In genomic region chr2:189076572-189076971, GRCh38 we compare ENCODE assay signal across 14 cellular contexts.
A peak's percentile ranks its signal among the peaks of the same experiment; 100 is the strongest.
DNase-seq lines count a peak whose midpoint lies in the region; ATAC-seq, FAIRE-seq and TF ChIP-seq lines count a peak whose summit lies in the region.
"Had no signal": no experiment of that assay in that cellular context is flagged by ENCODE, and none has a peak within 500 bp of the region (broad histone marks: within the 10 kb centered on the region; RNA-seq: fewer than 3 reads in every experiment).

No MANE protein-coding gene starts in this region.

- H3K4me1 ChIP-seq in right cardiac atrium (ENCODE audit: control insufficient read depth, insufficient read depth, low read length) (no peaks in the 10 kb centered on the region), upper lobe of right lung (no peaks in the 10 kb centered on the region)
- H3K4me1 ChIP-seq: pancreas had no signal

- no peaks in the 10 kb centered on the region for H3K9me3 ChIP-seq in right cardiac atrium (ENCODE audit: control insufficient read depth, low read length)
- no peaks in the 10 kb centered on the region for H3K9me3 ChIP-seq in upper lobe of right lung
- H3K9me3 ChIP-seq: pancreas had no signal

- H3K27ac ChIP-seq in brain microvascular endothelial cell (no peak overlapping the region), right cardiac atrium (ENCODE audit: low read length) (no peak overlapping the region), upper lobe of right lung (no peak overlapping the region)
- H3K27ac ChIP-seq: pancreas had no signal

- no peak for FAIRE-seq in urothelium cell line (lab: Jason Lieb, UNC)
- FAIRE-seq: keratinocyte, pancreas had no signal

- WGBS in right cardiac atrium = 54% methylated on average over 3 of the region's 3 CpGs

- DNase-seq in HT1080 (ENCODE audit: low read depth) = peak; percentile 41
- DNase-seq in brain microvascular endothelial cell = peak; percentile 41
- peak in 2 of 3 donors; percentile 23 to 31 for DNase-seq in right cardiac atrium
- DNase-seq in urothelium cell line (ENCODE audit: low spot score) = peak; percentile 9
- no peak for DNase-seq in Kasumi-1 (lab: John Stamatoyannopoulos, UW)
- DNase-seq in upper lobe of right lung = no peak
- no peak for DNase-seq in stimulated activated CD8-positive, alpha-beta memory T cell treated with anti-CD3 and anti-CD28 coated beads, Interleukin-4, amount 100 ng/mL, for 48 hours
- DNase-seq: activated CD4-positive, alpha-beta T cell treated with anti-CD3 and anti-CD28 coated beads, Interleukin-2, amount 10 ng/mL, durations not matched to agents 7 days and 5 days; activated T-cell treated with anti-CD3 and anti-CD28 coated beads, Interleukin-2, amount 50 U/mL, for 24 hours; H7; NCI-H1930; NCI-H524; pancreas had no signal

- in situ Hi-C loops in brain microvascular endothelial cell (cut with HindIII; ENCODE audit: low pct_ligation_motif_present, low sequenced_read_pairs) = no loop called here

- intact Hi-C loops in right cardiac atrium (cut with DNase I) = no loop called here
- intact Hi-C loops in upper lobe of right lung (cut with DNase I) = no loop called here

- H3K36me3 ChIP-seq in brain microvascular endothelial cell (replicated peaks) = peaks cover 63% of the 10 kb centered on the region
- H3K36me3 ChIP-seq in upper lobe of right lung = peaks cover 4% of the 10 kb centered on the region
- H3K36me3 ChIP-seq: pancreas had no signal

- H3K4me3 ChIP-seq in brain microvascular endothelial cell (ENCODE audit: low read depth, low read length) = no peak overlapping the region
- no peak overlapping the region for H3K4me3 ChIP-seq in right cardiac atrium (ENCODE audit: low read length)
- no peak overlapping the region for H3K4me3 ChIP-seq in upper lobe of right lung
- H3K4me3 ChIP-seq: pancreas had no signal

- no peaks in the 10 kb centered on the region for H3K27me3 ChIP-seq in brain microvascular endothelial cell (replicated peaks)
- H3K27me3 ChIP-seq in right cardiac atrium (ENCODE audit: control insufficient read depth, insufficient read depth) = no peaks in the 10 kb centered on the region
- no peaks in the 10 kb centered on the region for H3K27me3 ChIP-seq in upper lobe of right lung
- H3K27me3 ChIP-seq: pancreas had no signal

- TF ChIP-seq CTCF in brain microvascular endothelial cell (IDR thresholded peaks at IDR 0.05; ENCODE audit: low read depth, low read length, missing control alignments) (no peak), upper lobe of right lung (IDR thresholded peaks at IDR 0.05) (no peak)

- ATAC-seq in right cardiac atrium (peak in 1 of 2 donors; percentile 36), upper lobe of right lung (no peak)
- ATAC-seq: pancreas had no signal

Comparison
In these comparisons a context has a peak if more than half of its experiments do, and no peak if none do; other contexts are left out.
1. DNase-seq: peak in HT1080 (single experiment), brain microvascular endothelial cell (single experiment), right cardiac atrium (2 of 3) and urothelium cell line (single experiment); none in Kasumi-1 (0 of 2), upper lobe of right lung (single experiment) and stimulated activated CD8-positive, alpha-beta memory T cell treated with anti-CD3 and anti-CD28 coated beads, Interleukin-4, amount 100 ng/mL, for 48 hours (single experiment).